Comparison of ENCODE assay signal across 10 cellular contexts in the genomic region with DNA sequence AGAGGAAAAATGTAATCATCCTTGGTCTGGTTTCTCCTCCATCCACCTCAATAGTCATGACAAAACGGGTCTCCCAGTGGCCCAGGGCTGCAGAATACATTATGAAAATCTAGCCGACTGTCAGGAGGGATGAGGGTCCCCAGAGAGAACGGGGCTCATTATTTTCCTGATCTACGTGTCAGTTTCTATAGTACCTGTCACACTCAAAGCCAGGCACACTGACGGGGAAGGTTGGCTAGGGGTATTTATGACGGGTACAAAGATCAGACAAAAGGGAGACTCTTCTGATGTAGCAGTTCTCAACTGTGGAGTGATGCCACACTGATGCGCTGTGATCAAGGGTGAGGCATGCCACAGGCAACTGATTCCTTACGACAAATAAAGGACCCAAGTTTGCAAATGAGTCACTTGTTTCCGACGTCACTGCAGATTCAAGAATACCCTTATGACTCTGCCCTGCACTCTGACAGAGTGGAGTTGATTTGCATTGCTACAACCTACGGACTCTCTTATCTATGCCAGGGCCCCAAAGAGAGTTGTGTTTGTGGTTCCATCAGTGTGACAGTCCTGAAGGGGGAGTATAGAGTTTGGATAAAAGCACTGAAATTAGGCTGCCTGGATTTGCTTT.
A peak's percentile ranks its signal among the peaks of the same experiment; 100 is the strongest.
DNase-seq lines count a peak whose midpoint lies in the region; ATAC-seq and TF ChIP-seq lines count a peak whose summit lies in the region.
"Had no signal": no experiment of that assay in that cellular context is flagged by ENCODE, and none has a peak within 500 bp of the region (broad histone marks: within the 10 kb centered on the region; RNA-seq: fewer than 3 reads in every experiment).

No MANE protein-coding gene starts in this region.

- H3K27me3 ChIP-seq in suprapubic skin, result peaks cover 12% of the 10 kb centered on the region
- no peaks in the 10 kb centered on the region for H3K27me3 ChIP-seq in Peyer's patch

- ATAC-seq in GM18498 (IDR thresholded peaks at IDR 0.05; ENCODE audit: unreplicated experiment) (peak; percentile 93), GM19463 (IDR thresholded peaks at IDR 0.05; ENCODE audit: unreplicated experiment) (peak; percentile 92), HG03159 (IDR thresholded peaks at IDR 0.05; ENCODE audit: unreplicated experiment) (peak; percentile 87)
- ATAC-seq: sciatic nerve had no signal

- TF ChIP-seq CTCF in fibroblast of mammary gland (conservative IDR thresholded peaks at IDR 0.05; ENCODE audit: control insufficient read depth, insufficient read depth, low read depth, low read length), result no peak
- no peak for TF ChIP-seq CTCF in suprapubic skin (IDR thresholded peaks at IDR 0.05)
- no peak for TF ChIP-seq CTCF in Peyer's patch (IDR thresholded peaks at IDR 0.05)

- TF ChIP-seq POLR2A in suprapubic skin (IDR thresholded peaks at IDR 0.05) (no peak), Peyer's patch (IDR thresholded peaks at IDR 0.05) (no peak)

- H3K9me3 ChIP-seq in suprapubic skin (no peaks in the 10 kb centered on the region), Peyer's patch (no peaks in the 10 kb centered on the region)

- H3K4me1 ChIP-seq in suprapubic skin (no peaks in the 10 kb centered on the region), Peyer's patch (no peaks in the 10 kb centered on the region)

- no peaks in the 10 kb centered on the region for H3K36me3 ChIP-seq in suprapubic skin
- H3K36me3 ChIP-seq in Peyer's patch, result no peaks in the 10 kb centered on the region

- DNase-seq in fibroblast of mammary gland (ENCODE audit: low read depth) (peak; percentile 4), suprapubic skin (ENCODE audit: low spot score in 2 of 2) (no peak), LoVo (ENCODE audit: low spot score) (no peak), DMS 273 (lab: John Stamatoyannopoulos, UW; ENCODE audit: unreplicated experiment) (no peak), Peyer's patch (no peak)
- DNase-seq: NCI-H1694 had no signal

- H3K27ac ChIP-seq in suprapubic skin (no peak overlapping the region), Peyer's patch (no peak overlapping the region)

- H3K4me3 ChIP-seq in fibroblast of mammary gland (ENCODE audit: control insufficient read depth, low read depth, low read length) (no peak overlapping the region), suprapubic skin (no peak overlapping the region), Peyer's patch (no peak overlapping the region)

- 79% methylated on average over 11 of the region's 11 CpGs for WGBS in suprapubic skin

- TF ChIP-seq EP300 in suprapubic skin (IDR thresholded peaks at IDR 0.05), result no peak
